10 cellular contexts compared by ENCODE assay signal in the genomic region with DNA sequence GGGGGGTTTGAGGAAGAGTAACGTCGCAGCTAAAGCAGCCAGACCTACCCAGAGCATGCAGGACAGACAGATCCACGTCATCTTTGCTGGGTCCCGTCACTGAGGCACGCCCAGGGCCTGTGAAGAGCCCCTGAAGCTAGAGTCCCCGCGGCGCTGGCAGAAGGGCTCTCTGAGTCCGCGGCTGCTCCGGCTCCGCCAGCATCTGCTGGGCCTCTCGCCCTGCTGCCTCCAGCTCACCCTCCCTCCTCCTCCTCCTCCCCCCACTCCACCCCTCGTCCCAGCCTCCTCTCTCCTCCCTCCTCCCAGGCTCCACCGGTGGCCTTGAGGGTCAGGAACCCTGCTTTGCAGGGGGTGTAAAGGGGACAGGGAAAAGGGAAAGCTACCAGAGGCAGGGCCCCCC. TPM values are rescaled to one million over a fixed set of nuclear protein-coding genes. Genes with fewer than 3 reads are reported as not detected.
DNase-seq lines count a peak whose midpoint lies in the region; TF ChIP-seq lines count a peak whose summit lies in the region.
"Had no signal": no experiment of that assay in that cellular context is flagged by ENCODE, and none has a peak within 500 bp of the region (broad histone marks: within the 10 kb centered on the region; RNA-seq: fewer than 3 reads in every experiment).

A gene (minus strand): TSS at position 204 of the 400 bp plus-strand sequence. CDS start 123 bp downstream, at position 81.

- no peaks in the 10 kb centered on the region for H3K4me1 Mint-ChIP-seq in Caco-2 (ENCODE audit: low read depth, unreplicated experiment)

- BruUV-seq in Caco-2 (replicated peaks; lab: Mats Ljungman, UMichigan): no TSS peak

- H3K9me3 Mint-ChIP-seq in Caco-2 (ENCODE audit: unreplicated experiment): no peaks in the 10 kb centered on the region

- H3K9me3 ChIP-seq in Caco-2: no peaks in the 10 kb centered on the region
- H3K9me3 ChIP-seq in ascending aorta: no peaks in the 10 kb centered on the region
- H3K9me3 ChIP-seq in prostate gland: no peaks in the 10 kb centered on the region

- H3K4me3 Mint-ChIP-seq in Caco-2 (ENCODE audit: unreplicated experiment): no peak within 1 kb of the TSS

- no peak within 1 kb of the TSS for H3K27ac Mint-ChIP-seq in Caco-2 (ENCODE audit: unreplicated experiment)

- POLR2A ChIA-PET in Caco-2 (lab: Charles Lee): no interaction called here

- TF ChIP-seq CTCF in Caco-2 (IDR thresholded peaks at IDR 0.05; ENCODE audit: insufficient read depth in 1 of 2, low read depth in 1 of 2, low read length in 1 of 2, severe bottlenecking in 1 of 2, unreplicated experiment in 1 of 2): no peak
- no peak for TF ChIP-seq CTCF in ascending aorta (IDR thresholded peaks at IDR 0.05)
- TF ChIP-seq CTCF in prostate gland (IDR thresholded peaks at IDR 0.05): no peak

- H3K27ac ChIP-seq in ascending aorta (peak within 1 kb of the TSS; percentile 89 to 91), prostate gland (peak within 1 kb of the TSS; percentile 64 to 75)

- DNase-seq in Caco-2 (no peak), ascending aorta (ENCODE audit: low spot score in 2 of 2) (peak in 1 of 2 donors; percentile 74), cardiac septum (ENCODE audit: low spot score) (no peak), prostate gland (ENCODE audit: low spot score) (no peak), D341Med (ENCODE audit: low spot score) (no peak), NCI-H1048 (lab: John Stamatoyannopoulos, UW) (no peak)
- DNase-seq in effector CD8-positive, alpha-beta T cell (lab: John Stamatoyannopoulos, UW): no peak
- no peak for DNase-seq in activated CD4-positive, alpha-beta T cell treated with anti-CD3 and anti-CD28 coated beads, Interleukin-2, amount 50 U/mL, for 4 hours
- DNase-seq: NCI-H1436 treated with DMSO at 0.1 percent for 48 hours; stimulated activated CD8-positive, alpha-beta memory T cell treated with anti-CD3 and anti-CD28 coated beads, Interleukin-4, amount 100 ng/mL, for 48 hours had no signal

- H3K27me3 ChIP-seq in Caco-2 (replicated peaks; ENCODE audit: control insufficient read depth, insufficient read depth, low read length) (no peaks in the 10 kb centered on the region), ascending aorta (no peaks in the 10 kb centered on the region), prostate gland (replicated peaks; ENCODE audit: insufficient read depth) (no peaks in the 10 kb centered on the region)

- 36% methylated on average over 15 of the region's 15 CpGs for WGBS in prostate gland

- CTCF ChIA-PET in Caco-2 (lab: Charles Lee): no interaction called here

- intact Hi-C loops in Caco-2 (cut with micrococcal nuclease; ENCODE audit: unreplicated experiment): no loop called here
- intact Hi-C loops in ascending aorta (cut with DNase I): no loop called here
- intact Hi-C loops in cardiac septum (cut with DNase I): no loop called here
- intact Hi-C loops in prostate gland (cut with DNase I): no loop called here

- H3K36me3 Mint-ChIP-seq in Caco-2 (ENCODE audit: insufficient read depth, unreplicated experiment): no peaks in the 10 kb centered on the region

- no peaks in the 10 kb centered on the region for H3K27me3 Mint-ChIP-seq in Caco-2 (ENCODE audit: insufficient read depth, unreplicated experiment)

- H3K36me3 ChIP-seq in Caco-2 (ENCODE audit: control insufficient read depth, insufficient read depth, low read length) (no peaks in the 10 kb centered on the region), ascending aorta (no peaks in the 10 kb centered on the region), prostate gland (no peaks in the 10 kb centered on the region)

- no peak for TF ChIP-seq POLR2A in prostate gland (IDR thresholded peaks at IDR 0.05)

- H3K4me3 ChIP-seq in Caco-2 (ENCODE audit: low read depth, low read length): no peak within 1 kb of the TSS
- H3K4me3 ChIP-seq in ascending aorta: peak within 1 kb of the TSS; percentile 57 to 69
- H3K4me3 ChIP-seq in prostate gland: peak within 1 kb of the TSS; percentile 14 to 25

- H3K4me1 ChIP-seq in Caco-2: no peaks in the 10 kb centered on the region
- peaks cover 10 to 56% of the 10 kb centered on the region in 2 donors for H3K4me1 ChIP-seq in ascending aorta
- no peaks in the 10 kb centered on the region for H3K4me1 ChIP-seq in prostate gland (replicated peaks)

RNA-seq across cellular contexts. Expression of the gene that starts here (rescaled TPM):
- total RNA-seq in Caco-2 (2022) (16.1 and 16.9 TPM in 2 replicates), ascending aorta (1,334 TPM), cardiac septum (870 TPM), prostate gland (100 to 1,000 TPM; 238 to 659 TPM)

Comparison
In these comparisons a context has a peak if more than half of its experiments do, and no peak if none do; other contexts are left out.
1. RNA of the gene that starts here (total RNA-seq): 1,334 TPM in ascending aorta (single experiment), 870 TPM in cardiac septum (single experiment) and 238 to 659 TPM in prostate gland; 16.1 to 16.9 TPM in Caco-2; every median in the first group is over 10 times any median in the second.